Comparison of ENCODE assay signal across 23 cellular contexts in the genomic region with DNA sequence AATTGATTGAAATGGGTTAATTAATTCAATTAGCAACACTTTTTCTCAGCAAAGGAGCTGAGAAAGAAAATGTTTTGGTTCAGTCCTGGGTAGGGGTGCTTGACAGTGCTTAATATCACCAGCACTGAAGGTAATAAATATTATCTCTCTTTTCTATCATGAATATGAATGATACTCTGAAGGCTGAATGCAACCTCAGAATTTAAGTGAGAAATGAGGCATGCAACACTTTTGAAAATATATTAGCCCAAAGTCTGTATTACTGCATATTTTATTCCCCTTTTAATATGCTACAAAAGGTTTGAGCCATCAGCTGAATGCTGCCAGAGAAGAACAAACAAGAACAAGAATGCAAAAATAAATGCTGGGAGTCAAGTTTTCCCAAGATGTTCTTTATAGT. TPM values are rescaled to one million over a fixed set of nuclear protein-coding genes. Genes with fewer than 3 reads are reported as not detected.
DNase-seq lines count a peak whose midpoint lies in the region; ATAC-seq, FAIRE-seq and TF ChIP-seq lines count a peak whose summit lies in the region.
"Had no signal": no experiment of that assay in that cellular context is flagged by ENCODE, and none has a peak within 500 bp of the region (broad histone marks: within the 10 kb centered on the region; RNA-seq: fewer than 3 reads in every experiment).

No MANE protein-coding gene starts in this region.

- no peak overlapping the region for H2BK20ac ChIP-seq in H1 (ENCODE audit: low read length)

- H2BK5ac ChIP-seq in H1 (ENCODE audit: low read depth, low read length) = no peak overlapping the region

- no peak overlapping the region for H2BK15ac ChIP-seq in H1 (ENCODE audit: low read length)

- H3K27me3 ChIP-seq in OCI-LY1 (ENCODE audit: insufficient read depth, low read length) = no peaks in the 10 kb centered on the region
- no peaks in the 10 kb centered on the region for H3K27me3 ChIP-seq in H1 (replicated peaks in 1 of 4; ENCODE audit: control insufficient read depth in 3 of 4, extremely low read depth in 1 of 4, insufficient read depth in 3 of 4, low read length in 3 of 4)
- no peaks in the 10 kb centered on the region for H3K27me3 ChIP-seq in stomach smooth muscle (ENCODE audit: control insufficient read depth in 1 of 2, insufficient read depth in 2 of 2, low read length in 2 of 2)
- H3K27me3 ChIP-seq: BLaER1 treated with 17β-estradiol and CSF1 and Interleukin-3, amounts not matched to agents 10 nM and 100 nM had no signal

- H3F3A ChIP-seq in OCI-LY1 (ENCODE audit: insufficient read depth, low read length) = no peaks in the 10 kb centered on the region

- no peak overlapping the region for H3K4ac ChIP-seq in H1 (replicated peaks; ENCODE audit: insufficient read length, low read depth, low read length)

- peaks cover 22 to 25% (median 24%) of the 10 kb centered on the region in 3 donors for H3K4me1 Mint-ChIP-seq in T-cell

- no peak overlapping the region for H3K56ac ChIP-seq in H1 (replicated peaks; ENCODE audit: insufficient read length, low read depth, low read length)

- no peak overlapping the region for H2AK5ac ChIP-seq in H1 (ENCODE audit: low read depth, low read length)

- no peak overlapping the region for H3K4me3 Mint-ChIP-seq in T-cell
- H3K4me3 Mint-ChIP-seq: B cell; CD4-positive, alpha-beta T cell; CD8-positive, alpha-beta T cell had no signal

- no peak overlapping the region for H3K14ac ChIP-seq in H1 (ENCODE audit: insufficient read length)

- H3K27ac ChIP-seq in OCI-LY1 (ENCODE audit: low read depth, low read length, poor library complexity, severe bottlenecking) (no peak overlapping the region), H1 (ENCODE audit: low read depth, low read length) (no peak overlapping the region), stomach smooth muscle (ENCODE audit: low read length) (peak overlapping the region; percentile 12)
- H3K27ac ChIP-seq: 22Rv1; A549; BLaER1 treated with 17β-estradiol and CSF1 and Interleukin-3, amounts not matched to agents 10 nM and 100 nM; C4-2B had no signal

- peaks cover 13% of the 10 kb centered on the region for H3K36me3 Mint-ChIP-seq in T-cell
- H3K36me3 Mint-ChIP-seq: CD8-positive, alpha-beta T cell had no signal

- H3K9me3 ChIP-seq in OCI-LY1 (ENCODE audit: low read length) = no peaks in the 10 kb centered on the region
- peaks cover 0 to 3% of the 10 kb centered on the region in 2 experiments; a peak in 2 of 4 replicates for H3K9me3 ChIP-seq in H1 (ENCODE audit: insufficient read depth in 2 of 2, low read depth in 1 of 2, low read length in 1 of 2)
- H3K9me3 ChIP-seq in stomach smooth muscle (ENCODE audit: control insufficient read depth in 2 of 2, low read length in 2 of 2) = peaks cover 0 to 4% of the 10 kb centered on the region in 2 donors
- H3K9me3 ChIP-seq: A549, Caco-2 had no signal

- H3K79me1 ChIP-seq in H1 (ENCODE audit: low read depth, low read length) = no peaks in the 10 kb centered on the region

- H3K27me3 Mint-ChIP-seq in T-cell = no peaks in the 10 kb centered on the region
- H3K27me3 Mint-ChIP-seq: B cell; CD4-positive, alpha-beta T cell had no signal

- H4K8ac ChIP-seq in H1 (ENCODE audit: extremely low read depth, insufficient read depth, low read length) = no peak overlapping the region

- H2BK120ac ChIP-seq in H1 (replicated peaks; ENCODE audit: low read depth, low read length) = no peak overlapping the region

- H3K23me2 ChIP-seq in H1 (ENCODE audit: low read depth, low read length) = no peaks in the 10 kb centered on the region

- H3K9me2 ChIP-seq in OCI-LY1 (ENCODE audit: low read depth, low read length) = no peaks in the 10 kb centered on the region

- H4K91ac ChIP-seq in H1 (replicated peaks; ENCODE audit: insufficient read length, low read length) = no peak overlapping the region

- ATAC-seq in T-cell (replicated peaks in 1 of 4) = no peak
- ATAC-seq in HG03469 (IDR thresholded peaks at IDR 0.05; ENCODE audit: unreplicated experiment) = no peak
- ATAC-seq: A549; CD8-positive, alpha-beta T cell had no signal

- H3K27ac Mint-ChIP-seq in T-cell = no peak overlapping the region
- H3K27ac Mint-ChIP-seq: B cell; CD4-positive, alpha-beta T cell; CD8-positive, alpha-beta T cell had no signal

- no peak for DNase-seq in H1 (ENCODE audit: low read depth in 1 of 2, low spot score in 2 of 2)
- DNase-seq in T-cell = no peak
- DNase-seq: AML-193; Caco-2; Calu3; CD4-positive, alpha-beta T cell; CD8-positive, alpha-beta T cell; DMS79 treated with DMSO at 0.1 percent for 48 hours; GF-D8 had no signal

- no peak for TF ChIP-seq EP300 in H1 (IDR thresholded peaks at IDR 0.05; ENCODE audit: borderline replicate concordance in 1 of 2, low read depth in 2 of 2, low read length in 2 of 2)

- TF ChIP-seq POLR2A in H1 (IDR thresholded peaks at IDR 0.05; ENCODE audit: control extremely low read depth in 1 of 2, low read depth in 2 of 2, low read length in 2 of 2) = no peak

- no peak for FAIRE-seq in H1 (lab: Jason Lieb, UNC)
- FAIRE-seq: A549, D721Med, G401.6, GM12891, GM19239 had no signal

- H2AFZ ChIP-seq in OCI-LY1 (ENCODE audit: low read length) (peak overlapping the region; percentile 74; the same call in 1 of the 2 replicates), H1 (ENCODE audit: low read length) (0 out of 2 replicates have a peak overlapping the region, but pooled peaks have one; percentile 11)

- H3K4me1 ChIP-seq in OCI-LY1 (ENCODE audit: insufficient read depth, low read length, severe bottlenecking) (peaks cover 22% of the 10 kb centered on the region), H1 (replicated peaks in 1 of 4; ENCODE audit: control insufficient read depth in 3 of 4, insufficient read depth in 4 of 4, low read length in 3 of 4) (peaks cover 0 to 7% (median under 1%) of the 10 kb centered on the region in 4 experiments; a peak in 1 of 7 replicates), stomach smooth muscle (ENCODE audit: control insufficient read depth, insufficient read depth, low read length) (peaks cover under 1% of the 10 kb centered on the region)
- H3K4me1 ChIP-seq: A549, Caco-2 had no signal

- peaks cover 4 to 19% (median 9%) of the 10 kb centered on the region in 3 donors for H3K9me3 Mint-ChIP-seq in T-cell

- no peak overlapping the region for H3K18ac ChIP-seq in H1 (ENCODE audit: extremely low read depth, low read length)

- CTCF ChIA-PET in H1 (lab: Charles Lee; ENCODE audit: partially characterized antibody) = no interaction called here
- CTCF ChIA-PET in T-cell (lab: Charles Lee) = no interaction called here

- TF ChIP-seq RAD21 in H1 (IDR thresholded peaks at IDR 0.05 in 1 of 2, conservative IDR thresholded peaks at IDR 0.05 in 1 of 2; ENCODE audit: low read depth in 2 of 2, low read length in 2 of 2) = no peak

- H3K9ac ChIP-seq in OCI-LY1 (ENCODE audit: low read length) = no peak overlapping the region
- no peak overlapping the region for H3K9ac ChIP-seq in H1 (replicated peaks in 1 of 4; ENCODE audit: extremely low read depth in 1 of 4, low read depth in 3 of 4, low read length in 3 of 4)
- no peak overlapping the region for H3K9ac ChIP-seq in stomach smooth muscle (ENCODE audit: low read length in 2 of 2)
- H3K9ac ChIP-seq: BLaER1 treated with 17β-estradiol and CSF1 and Interleukin-3, amounts not matched to agents 10 nM and 100 nM had no signal

- H3K36me3 ChIP-seq in OCI-LY1 (ENCODE audit: insufficient read depth, low read length) (no peaks in the 10 kb centered on the region), H1 (ENCODE audit: control insufficient read depth in 2 of 4, insufficient read depth in 4 of 4, low read length in 3 of 4) (no peaks in the 10 kb centered on the region; a peak in 1 of 8 replicates), stomach smooth muscle (ENCODE audit: control insufficient read depth in 2 of 2, insufficient read depth in 2 of 2, low read length in 2 of 2) (no peaks in the 10 kb centered on the region)
- H3K36me3 ChIP-seq: BLaER1 treated with 17β-estradiol and CSF1 and Interleukin-3, amounts not matched to agents 10 nM and 100 nM had no signal

- no peak overlapping the region for H2BK12ac ChIP-seq in H1 (ENCODE audit: low read depth, low read length)

- H4K5ac ChIP-seq in H1 (ENCODE audit: insufficient read length, low read depth, low read length) = no peak overlapping the region

- TF ChIP-seq CTCF in OCI-LY1 (IDR thresholded peaks at IDR 0.05; ENCODE audit: low read length) (no peak), H1 (IDR thresholded peaks at IDR 0.05; ENCODE audit: control extremely low read depth in 1 of 3, insufficient read depth in 1 of 3, low read depth in 1 of 3, low read length in 3 of 3) (no peak)

- no peak overlapping the region for H3K23ac ChIP-seq in H1 (ENCODE audit: insufficient read length)

- POLR2A ChIA-PET in H1 (lab: Charles Lee; ENCODE audit: partially characterized antibody) (no interaction called here), T-cell (lab: Charles Lee) (no interaction called here)

- H3K4me2 ChIP-seq in OCI-LY1 (ENCODE audit: low read length) (no peak overlapping the region), H1 (ENCODE audit: insufficient read depth in 1 of 2, low read depth in 2 of 2, low read length in 2 of 2) (no peak overlapping the region)
- H3K4me2 ChIP-seq: A549; BLaER1 treated with 17β-estradiol and CSF1 and Interleukin-3, amounts not matched to agents 10 nM and 100 nM had no signal

- H4K20me1 ChIP-seq in OCI-LY1 (ENCODE audit: insufficient read depth, low read length) = no peaks in the 10 kb centered on the region
- no peaks in the 10 kb centered on the region for H4K20me1 ChIP-seq in H1 (replicated peaks in 1 of 2; ENCODE audit: control insufficient read depth in 1 of 2, insufficient read depth in 2 of 2, low read length in 2 of 2)
- H4K20me1 ChIP-seq: BLaER1 treated with 17β-estradiol and CSF1 and Interleukin-3, amounts not matched to agents 10 nM and 100 nM had no signal

- H3K4me3 ChIP-seq in OCI-LY1 (ENCODE audit: low read depth, low read length, poor library complexity, severe bottlenecking) = no peak overlapping the region
- no peak overlapping the region for H3K4me3 ChIP-seq in H1 (ENCODE audit: extremely low read depth in 1 of 4, insufficient read depth in 2 of 4, low read depth in 3 of 4, low read length in 4 of 4)
- H3K4me3 ChIP-seq in stomach smooth muscle (ENCODE audit: low read length in 2 of 2) = no peak overlapping the region
- H3K4me3 ChIP-seq: A549; BLaER1 treated with 17β-estradiol and CSF1 and Interleukin-3, amounts not matched to agents 10 nM and 100 nM had no signal

- H3K79me2 ChIP-seq in OCI-LY1 (ENCODE audit: insufficient read depth, low read length) (no peaks in the 10 kb centered on the region), H1 (ENCODE audit: control insufficient read depth in 1 of 2, insufficient read depth in 2 of 2, low read length in 2 of 2) (no peaks in the 10 kb centered on the region)

RNA-seq across cellular contexts. Expression of gene SAMSN1, which starts 52.0 kb away (rescaled TPM):
- total RNA-seq in H1 (2021; fragmentation: NEBNext Ultra II Directional; extraction: Animal tissue kit (Norgen Biotek cat#: 25700)) = 2.4 and 3.0 TPM in 2 replicates
- 0.30 and 0.50 TPM in 2 replicates for polyA plus RNA-seq in H1 (2011; rRNA removed)
- polyA plus RNA-seq in H1 (2011; cell fraction: cytosol; rRNA removed) = 0.58 TPM
- 0.33 TPM for polyA plus RNA-seq in H1 (2011; cell fraction: nucleus; rRNA removed)
- polyA plus RNA-seq in H1 (2012, experiment 1 of 2) = 0.76 to 3.1 TPM (median 1.7 TPM) in 4 replicates
- 0.25 TPM for polyA plus RNA-seq in H1 (2012, experiment 2 of 2)
- polyA plus RNA-seq in H1 (2013, experiment 1 of 2) = 15.5 TPM
- polyA plus RNA-seq in H1 (2013, experiment 2 of 2) = 14.0 TPM
- 0.88 and 1.0 TPM in 2 replicates for polyA minus RNA-seq in H1 (2011; rRNA and poly(A)+ RNA removed)
- not detected for polyA minus RNA-seq in H1 (2011; cell fraction: cytosol; rRNA and poly(A)+ RNA removed)
- polyA minus RNA-seq in H1 (2011; cell fraction: nucleus; rRNA and poly(A)+ RNA removed) = 4.5 TPM
- total RNA-seq in T-cell = 10 to 100 TPM; 25.3 to 64.6 (median 45.4) TPM
- total RNA-seq: A172, Caco-2 had no signal
- polyA plus RNA-seq: BJ had no signal
